ENCODE assay signal across 15 cellular contexts in genomic region chr16:25553711-25554436, GRCh38.
A peak's percentile ranks its signal among the peaks of the same experiment; 100 is the strongest.
DNase-seq lines count a peak whose midpoint lies in the region; ATAC-seq and TF ChIP-seq lines count a peak whose summit lies in the region.
"Had no signal": no experiment of that assay in that cellular context is flagged by ENCODE, and none has a peak within 500 bp of the region (broad histone marks: within the 10 kb centered on the region; RNA-seq: fewer than 3 reads in every experiment).

No MANE protein-coding gene starts in this region.

- no peaks in the 10 kb centered on the region for H3K36me3 ChIP-seq in parathyroid adenoma (ENCODE audit: control insufficient read depth, insufficient read depth, low read length)
- H3K36me3 ChIP-seq: neutrophil, suprapubic skin had no signal

- peaks cover 7 to 10% of the 10 kb centered on the region in 2 donors for H3K9me3 Mint-ChIP-seq in activated T-cell treated with anti-CD3 and anti-CD28 coated beads, Interleukin-2, amount 50 U/mL, for 72 hours
- H3K9me3 Mint-ChIP-seq in activated T-cell treated with anti-CD3 and anti-CD28 coated beads, Interleukin-2, amount 50 U/mL, for 4 hours, result peaks cover 7% of the 10 kb centered on the region
- peaks cover 5% of the 10 kb centered on the region for H3K9me3 Mint-ChIP-seq in CD4-positive, alpha-beta T cell

- no peak for ATAC-seq in activated T-cell treated with anti-CD3 and anti-CD28 coated beads, Interleukin-2, amount 50 U/mL, for 72 hours (replicated peaks in 1 of 2)
- ATAC-seq in activated T-cell treated with anti-CD3 and anti-CD28 coated beads, Interleukin-2, amount 50 U/mL, for 4 hours, result no peak
- ATAC-seq in CD4-positive, alpha-beta T cell (ENCODE audit: poor library complexity), result no peak
- no peak for ATAC-seq in GM19452 (IDR thresholded peaks at IDR 0.05; ENCODE audit: unreplicated experiment)

- no peak for TF ChIP-seq CTCF in parathyroid adenoma (IDR thresholded peaks at IDR 0.05)
- TF ChIP-seq CTCF in CD4-positive, alpha-beta T cell (IDR thresholded peaks at IDR 0.05), result no peak

- peaks cover 13% of the 10 kb centered on the region for H3K4me1 ChIP-seq in parathyroid adenoma
- H3K4me1 ChIP-seq: suprapubic skin had no signal

- no peak overlapping the region for H3K9ac ChIP-seq in parathyroid adenoma

- H3K4me2 ChIP-seq in parathyroid adenoma (ENCODE audit: low read length), result no peak overlapping the region

- no peaks in the 10 kb centered on the region for H3K4me1 Mint-ChIP-seq in activated T-cell treated with anti-CD3 and anti-CD28 coated beads, Interleukin-2, amount 50 U/mL, for 72 hours (ENCODE audit: low read depth)
- no peaks in the 10 kb centered on the region for H3K4me1 Mint-ChIP-seq in activated T-cell treated with anti-CD3 and anti-CD28 coated beads, Interleukin-2, amount 50 U/mL, for 4 hours (ENCODE audit: low read depth)
- no peaks in the 10 kb centered on the region for H3K4me1 Mint-ChIP-seq in CD4-positive, alpha-beta T cell (ENCODE audit: low read depth)

- peak overlapping the region; percentile 52 for H3K27ac Mint-ChIP-seq in activated T-cell treated with anti-CD3 and anti-CD28 coated beads, Interleukin-2, amount 50 U/mL, for 72 hours
- H3K27ac Mint-ChIP-seq in CD4-positive, alpha-beta T cell, result no peak overlapping the region
- H3K27ac Mint-ChIP-seq: T-helper 1 cell treated with Interleukin-12 subunit alpha and Interleukin-12 subunit beta and Interleukin-4 antibody, amounts not matched to agents 30 μg/mL and 1 μg/mL, for 36 hours had no signal

- CTCF ChIA-PET in CD4-positive, alpha-beta T cell (lab: Charles Lee), result no interaction called here

- POLR2A ChIA-PET in CD4-positive, alpha-beta T cell (lab: Charles Lee), result no interaction called here

- peaks cover 16% of the 10 kb centered on the region for H3K27me3 Mint-ChIP-seq in activated T-cell treated with anti-CD3 and anti-CD28 coated beads, Interleukin-2, amount 50 U/mL, for 72 hours (ENCODE audit: low read depth)
- peaks cover 18% of the 10 kb centered on the region for H3K27me3 Mint-ChIP-seq in activated T-cell treated with anti-CD3 and anti-CD28 coated beads, Interleukin-2, amount 50 U/mL, for 4 hours (ENCODE audit: low read depth)
- H3K27me3 Mint-ChIP-seq in CD4-positive, alpha-beta T cell, result peaks cover 32% of the 10 kb centered on the region

- H3K36me3 Mint-ChIP-seq in activated T-cell treated with anti-CD3 and anti-CD28 coated beads, Interleukin-2, amount 50 U/mL, for 72 hours (ENCODE audit: insufficient read depth in 2 of 2), result no peaks in the 10 kb centered on the region
- H3K36me3 Mint-ChIP-seq in activated T-cell treated with anti-CD3 and anti-CD28 coated beads, Interleukin-2, amount 50 U/mL, for 4 hours (ENCODE audit: insufficient read depth), result no peaks in the 10 kb centered on the region
- no peaks in the 10 kb centered on the region for H3K36me3 Mint-ChIP-seq in CD4-positive, alpha-beta T cell (ENCODE audit: low read depth)

- TF ChIP-seq POLR2A in erythroblast (IDR thresholded peaks at IDR 0.05; ENCODE audit: low read length), result no peak

- H3K27ac ChIP-seq in parathyroid adenoma, result no peak overlapping the region
- no peak overlapping the region for H3K27ac ChIP-seq in CD4-positive, alpha-beta T cell (ENCODE audit: low read depth, low read length)
- H3K27ac ChIP-seq: neutrophil, suprapubic skin had no signal

- H3K4me3 Mint-ChIP-seq in activated T-cell treated with anti-CD3 and anti-CD28 coated beads, Interleukin-2, amount 50 U/mL, for 72 hours, result no peak overlapping the region
- H3K4me3 Mint-ChIP-seq in activated T-cell treated with anti-CD3 and anti-CD28 coated beads, Interleukin-2, amount 50 U/mL, for 4 hours, result no peak overlapping the region
- H3K4me3 Mint-ChIP-seq in CD4-positive, alpha-beta T cell, result no peak overlapping the region
- H3K4me3 Mint-ChIP-seq: T-helper 1 cell treated with Interleukin-12 subunit alpha and Interleukin-12 subunit beta and Interleukin-4 antibody, amounts not matched to agents 30 μg/mL and 1 μg/mL, for 36 hours had no signal

- no peaks in the 10 kb centered on the region for H3K27me3 ChIP-seq in parathyroid adenoma (ENCODE audit: control insufficient read depth, insufficient read depth, low read length)
- H3K27me3 ChIP-seq in CD4-positive, alpha-beta T cell (ENCODE audit: control insufficient read depth, insufficient read depth, low read length), result peaks cover 7% of the 10 kb centered on the region
- H3K27me3 ChIP-seq: neutrophil, suprapubic skin had no signal

- H3K79me2 ChIP-seq in parathyroid adenoma, result no peaks in the 10 kb centered on the region

- H3K9me3 ChIP-seq in parathyroid adenoma (ENCODE audit: control insufficient read depth, low read length), result no peaks in the 10 kb centered on the region
- H3K9me3 ChIP-seq in CD4-positive, alpha-beta T cell (ENCODE audit: control insufficient read depth, low read length), result no peaks in the 10 kb centered on the region
- H3K9me3 ChIP-seq: neutrophil had no signal

- no peak overlapping the region for H3K4me3 ChIP-seq in parathyroid adenoma (ENCODE audit: low read depth, low read length)
- H3K4me3 ChIP-seq: suprapubic skin had no signal

- peak in 1 of 2 donors; percentile 1 for DNase-seq in activated T-cell treated with anti-CD3 and anti-CD28 coated beads, Interleukin-2, amount 50 U/mL, for 72 hours
- DNase-seq in activated T-cell treated with anti-CD3 and anti-CD28 coated beads, Interleukin-2, amount 50 U/mL, for 4 hours, result no peak
- DNase-seq in SK-N-DZ (ENCODE audit: low spot score) (peak; percentile 80), erythroblast (lab: John Stamatoyannopoulos, UW) (peak; percentile 72 to 78)
- DNase-seq in CD4-positive, alpha-beta T cell, result no peak
- DNase-seq in activated T-cell treated with anti-CD3 and anti-CD28 coated beads, Interleukin-2, amount 50 U/mL, for 1 hour, result no peak
- DNase-seq: activated effector memory CD4-positive, alpha-beta T cell treated with anti-CD3 and anti-CD28 coated beads, Interleukin-2, amount 50 U/mL, for 16 hours; caudate nucleus; NCI-H524 treated with DMSO at 0.1 percent for 48 hours; small intestine had no signal

- intact Hi-C loops in CD4-positive, alpha-beta T cell (cut with DNase I, micrococcal nuclease), result no loop called here

- peak overlapping the region; percentile 14 for H2AFZ ChIP-seq in parathyroid adenoma

Comparison
In these comparisons a context has a peak if more than half of its experiments do, and no peak if none do; other contexts are left out.
1. DNase-seq: peak in SK-N-DZ (single experiment) and erythroblast (2 of 2); none in activated T-cell treated with anti-CD3 and anti-CD28 coated beads, Interleukin-2, amount 50 U/mL, for 4 hours (single experiment), CD4-positive, alpha-beta T cell (0 of 10) and activated T-cell treated with anti-CD3 and anti-CD28 coated beads, Interleukin-2, amount 50 U/mL, for 1 hour (single experiment).